ENCODE assay signal across 8 cellular contexts in the genomic region with DNA sequence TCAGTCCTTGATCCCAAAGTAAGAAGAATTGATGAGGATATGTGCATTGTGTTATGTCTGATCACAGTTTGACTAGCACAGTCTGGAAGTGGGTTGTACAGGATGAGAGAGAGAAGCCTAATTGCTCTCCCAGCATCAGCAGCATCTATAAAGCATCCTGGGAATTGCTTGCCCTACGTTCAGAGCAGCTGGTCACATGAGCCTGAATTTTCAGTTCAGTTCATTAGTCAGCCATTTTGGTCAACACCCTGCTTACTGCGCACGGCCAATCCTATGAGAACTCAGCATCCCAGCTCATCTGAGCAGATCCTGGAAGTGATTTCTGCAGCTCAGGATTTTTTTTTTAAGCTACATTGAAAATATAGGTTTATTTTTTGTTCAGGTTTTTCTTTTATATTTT. TPM values are rescaled to one million over a fixed set of nuclear protein-coding genes. Genes with fewer than 3 reads are reported as not detected.
DNase-seq lines count a peak whose midpoint lies in the region; ATAC-seq and TF ChIP-seq lines count a peak whose summit lies in the region.

A gene with protein sequence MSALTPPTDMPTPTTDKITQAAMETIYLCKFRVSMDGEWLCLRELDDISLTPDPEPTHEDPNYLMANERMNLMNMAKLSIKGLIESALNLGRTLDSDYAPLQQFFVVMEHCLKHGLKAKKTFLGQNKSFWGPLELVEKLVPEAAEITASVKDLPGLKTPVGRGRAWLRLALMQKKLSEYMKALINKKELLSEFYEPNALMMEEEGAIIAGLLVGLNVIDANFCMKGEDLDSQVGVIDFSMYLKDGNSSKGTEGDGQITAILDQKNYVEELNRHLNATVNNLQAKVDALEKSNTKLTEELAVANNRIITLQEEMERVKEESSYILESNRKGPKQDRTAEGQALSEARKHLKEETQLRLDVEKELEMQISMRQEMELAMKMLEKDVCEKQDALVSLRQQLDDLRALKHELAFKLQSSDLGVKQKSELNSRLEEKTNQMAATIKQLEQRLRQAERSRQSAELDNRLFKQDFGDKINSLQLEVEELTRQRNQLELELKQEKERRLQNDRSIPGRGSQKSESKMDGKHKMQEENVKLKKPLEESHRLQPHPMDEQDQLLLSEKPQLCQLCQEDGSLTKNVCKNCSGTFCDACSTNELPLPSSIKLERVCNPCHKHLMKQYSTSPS (plus strand): TSS at position 218 of the 400 bp plus-strand sequence. CDS start 610 bp downstream, outside the sequence.

- TF ChIP-seq POLR2A in transverse colon (IDR thresholded peaks at IDR 0.05) = no peak

- intact Hi-C loops in transverse colon (cut with DNase I; ENCODE audit: low total_unique reads) = no loop called here

- no peak within 1 kb of the TSS for H3K9ac ChIP-seq in endodermal cell (ENCODE audit: extremely low read depth, low read length, poor library complexity, severe bottlenecking)

- H3K27ac Mint-ChIP-seq in endodermal cell = peak within 1 kb of the TSS; percentile 64

- in situ Hi-C loops in transverse colon (cut with MboI; ENCODE audit: low pct_ligation_motif_present in 1 of 4, low pct_unique_long_range_greater_than_20kb in 1 of 4, low sequenced_read_pairs in 3 of 4) = no loop called here

- no peak within 1 kb of the TSS for H3K4me3 Mint-ChIP-seq in endodermal cell

- no peak for TF ChIP-seq EP300 in transverse colon (IDR thresholded peaks at IDR 0.05; ENCODE audit: low read depth)

- H3K9me3 Mint-ChIP-seq in endodermal cell = no peaks in the 10 kb centered on the region

- 70 to 75% methylated on average over 3 of the region's 3 CpGs for WGBS in endodermal cell (ENCODE audit: insufficient coverage in 1 of 2, insufficient read length in 1 of 2), 2 experiments
- 51 to 100% methylated on average over 2 to 3 of the region's 3 CpGs for WGBS in transverse colon (ENCODE audit: low coverage in 1 of 2), 2 donors

- no peaks in the 10 kb centered on the region for H3K27me3 Mint-ChIP-seq in endodermal cell (ENCODE audit: insufficient read depth)

- H3K9me3 ChIP-seq in endodermal cell (ENCODE audit: control insufficient read depth, low read length) = no peaks in the 10 kb centered on the region
- no peaks in the 10 kb centered on the region for H3K9me3 ChIP-seq in transverse colon

- H3K4me1 ChIP-seq in endodermal cell (ENCODE audit: control insufficient read depth, insufficient read depth, low read length) (no peaks in the 10 kb centered on the region), transverse colon (peaks cover 0 to 9% (median 0%) of the 10 kb centered on the region in 4 donors)

- no peaks in the 10 kb centered on the region for H3K36me3 Mint-ChIP-seq in endodermal cell (ENCODE audit: low read depth)

- H3K27ac ChIP-seq in endodermal cell (ENCODE audit: low read depth, low read length) = peak within 1 kb of the TSS; percentile 65
- peak within 1 kb of the TSS; percentile 40 to 71 (median 54) for H3K27ac ChIP-seq in transverse colon

- TF ChIP-seq CTCF in AG09309 (IDR thresholded peaks at IDR 0.05; ENCODE audit: control insufficient read depth, insufficient read depth, low read depth, low read length, missing control alignments) (no peak), endodermal cell (conservative IDR thresholded peaks at IDR 0.05) (no peak), transverse colon (IDR thresholded peaks at IDR 0.05) (no peak)

- ATAC-seq in HG03139 (IDR thresholded peaks at IDR 0.05; ENCODE audit: unreplicated experiment) (no peak), GM19328 (IDR thresholded peaks at IDR 0.05; ENCODE audit: unreplicated experiment) (no peak)

- peak; percentile 80 for DNase-seq in AG09309 (ENCODE audit: low read depth)
- DNase-seq in HT1080 (ENCODE audit: low read depth) = peak; percentile 81
- DNase-seq in SHP77 (lab: John Stamatoyannopoulos, UW) = peak; percentile 83 to 92
- no peak for DNase-seq in endodermal cell
- peak; percentile 87 for DNase-seq in middle frontal gyrus (ENCODE audit: extremely low spot score, low spot score)
- no peak for DNase-seq in transverse colon

- H3K36me3 ChIP-seq in endodermal cell (ENCODE audit: control insufficient read depth, insufficient read depth, low read length) (no peaks in the 10 kb centered on the region), transverse colon (no peaks in the 10 kb centered on the region)

- H3K27me3 ChIP-seq in endodermal cell (ENCODE audit: control insufficient read depth, insufficient read depth, low read length, poor library complexity, severe bottlenecking) (no peaks in the 10 kb centered on the region), transverse colon (no peaks in the 10 kb centered on the region)

- H3K4me3 ChIP-seq in AG09309 (ENCODE audit: control insufficient read depth, low read depth, low read length) (peak within 1 kb of the TSS; percentile 57), endodermal cell (ENCODE audit: low read length) (no peak within 1 kb of the TSS), transverse colon (peak within 1 kb of the TSS in 3 of 4 donors; percentile 21 to 39 (median 23))

- H3K4me1 Mint-ChIP-seq in endodermal cell = peaks cover 25% of the 10 kb centered on the region

RNA-seq across cellular contexts. Expression of the gene that starts here (rescaled TPM):
- 7.9 and 10.6 TPM in 2 replicates for total RNA-seq in HT1080 (2014; rRNA removed; shearing (Covaris generic))
- 3.1 and 4.0 TPM in 2 replicates for polyA plus RNA-seq in HT1080 (2015; cell fraction: cytosol; rRNA removed)
- 26.9 and 35.7 TPM in 2 replicates for polyA plus RNA-seq in HT1080 (2015; cell fraction: nucleus; rRNA removed)
- total RNA-seq in endodermal cell (10 to 100 TPM; 75.1 to 91.2 TPM), transverse colon (10 to 100 TPM; 39.6 to 93.9 (median 50.8) TPM)
- polyA plus RNA-seq in endodermal cell (2013, experiment 1 of 2) = 75.2 TPM
- polyA plus RNA-seq in endodermal cell (2013, experiment 2 of 2) = 85.9 TPM

Comparison
In these comparisons a context has a peak if more than half of its experiments do, and no peak if none do; other contexts are left out.
1. DNase-seq: peak in AG09309 (single experiment), HT1080 (single experiment), SHP77 (2 of 2) and middle frontal gyrus (single experiment); none in endodermal cell (single experiment) and transverse colon (single experiment).